11 cellular contexts compared by ENCODE assay signal in the genomic region with DNA sequence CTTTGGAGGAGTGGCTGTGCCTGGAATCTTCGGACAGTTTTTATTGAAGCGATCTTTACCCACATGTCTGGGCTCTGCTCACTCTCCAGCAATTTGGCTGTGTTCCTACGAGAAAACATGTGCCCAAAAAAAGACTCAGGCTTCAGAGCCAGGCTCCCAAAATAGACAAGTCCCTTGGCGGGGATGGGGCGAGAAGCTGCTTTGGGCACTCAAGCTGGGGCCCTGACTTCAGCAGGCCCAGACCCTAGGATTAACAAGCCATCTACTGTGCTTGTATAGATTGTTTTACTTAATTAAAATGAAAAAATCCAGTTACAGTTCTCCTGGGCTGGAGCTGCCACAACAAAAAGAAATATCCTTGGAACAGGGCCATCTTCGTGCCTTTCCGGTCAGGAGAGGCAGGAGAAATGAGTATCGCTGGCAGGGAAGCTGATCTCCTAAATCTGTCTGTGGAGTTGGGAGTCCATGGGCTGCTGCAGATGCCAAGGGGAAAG. TPM values are rescaled to one million over a fixed set of nuclear protein-coding genes. Genes with fewer than 3 reads are reported as not detected.
DNase-seq lines count a peak whose midpoint lies in the region; ATAC-seq and TF ChIP-seq lines count a peak whose summit lies in the region.
"Had no signal": no experiment of that assay in that cellular context is flagged by ENCODE, and none has a peak within 500 bp of the region (broad histone marks: within the 10 kb centered on the region; RNA-seq: fewer than 3 reads in every experiment).

No MANE protein-coding gene starts in this region.

- intact Hi-C loops in left ventricle myocardium superior (cut with micrococcal nuclease): no loop called here

- no peak for TF ChIP-seq CTCF in foreskin keratinocyte (conservative IDR thresholded peaks at IDR 0.05)

- H3K27ac Mint-ChIP-seq in effector memory CD8-positive, alpha-beta T cell: peak overlapping the region in 1 of 2 donors; percentile 49

- no peaks in the 10 kb centered on the region for H3K9me3 Mint-ChIP-seq in effector memory CD8-positive, alpha-beta T cell

- peaks cover 13 to 16% of the 10 kb centered on the region in 2 donors for H3K4me1 Mint-ChIP-seq in effector memory CD8-positive, alpha-beta T cell (ENCODE audit: low read depth in 2 of 2)

- no peak overlapping the region for H3K4me3 Mint-ChIP-seq in effector memory CD8-positive, alpha-beta T cell

- peak; percentile 63 for DNase-seq in AG20443 (ENCODE audit: low spot score)
- peak; percentile 62 for DNase-seq in astrocyte of the hippocampus (ENCODE audit: low read depth, low spot score)
- DNase-seq in left ventricle myocardium superior: peak; percentile 73
- DNase-seq in pons (ENCODE audit: low spot score): peak; percentile 66
- no peak for DNase-seq in foreskin keratinocyte
- no peak for DNase-seq in activated effector memory CD4-positive, alpha-beta T cell treated with Interleukin-2 at 50 U/mL for 16 hours
- no peak for DNase-seq in effector memory CD8-positive, alpha-beta T cell
- DNase-seq: activated CD8-positive, alpha-beta memory T cell treated with anti-CD3 and anti-CD28 coated beads, Interleukin-2, amount 50 U/mL, for 48 hours; AML-193; H7 had no signal

- H3K27ac ChIP-seq in foreskin keratinocyte: no peak overlapping the region

- peaks cover under 1% of the 10 kb centered on the region for H3K27me3 ChIP-seq in foreskin keratinocyte

- ATAC-seq in left ventricle myocardium superior (peak; percentile 71), foreskin keratinocyte (no peak), GM18873 (IDR thresholded peaks at IDR 0.05; ENCODE audit: low FRiP score, unreplicated experiment) (no peak)
- no peak for ATAC-seq in effector memory CD8-positive, alpha-beta T cell (replicated peaks)

- no peaks in the 10 kb centered on the region for H3K4me1 ChIP-seq in foreskin keratinocyte

- H3K27me3 Mint-ChIP-seq in effector memory CD8-positive, alpha-beta T cell: no peaks in the 10 kb centered on the region

- H3K36me3 Mint-ChIP-seq in effector memory CD8-positive, alpha-beta T cell (ENCODE audit: insufficient read depth): no peaks in the 10 kb centered on the region

RNA-seq across cellular contexts. Expression of gene PDCD4, which starts 51.4 kb away (rescaled TPM):
- total RNA-seq in left ventricle myocardium superior: 82.4 TPM
- total RNA-seq in foreskin keratinocyte: 48.2 and 59.2 TPM in 2 replicates
- 39.8 and 43.8 TPM in 2 replicates for polyA plus RNA-seq in foreskin keratinocyte

Comparison
In these comparisons a context has a peak if more than half of its experiments do, and no peak if none do; other contexts are left out.
1. DNase-seq: peak in AG20443 (single experiment), astrocyte of the hippocampus (single experiment), left ventricle myocardium superior (single experiment) and pons (single experiment); none in foreskin keratinocyte (0 of 2), activated effector memory CD4-positive, alpha-beta T cell treated with Interleukin-2 at 50 U/mL for 16 hours (single experiment) and effector memory CD8-positive, alpha-beta T cell (0 of 3).